ENCODE assay signal across 10 cellular contexts in genomic region chr18:23230688-23231087, GRCh38.
DNase-seq lines count a peak whose midpoint lies in the region; ATAC-seq and TF ChIP-seq lines count a peak whose summit lies in the region.
"Had no signal": no experiment of that assay in that cellular context is flagged by ENCODE, and none has a peak within 500 bp of the region (broad histone marks: within the 10 kb centered on the region; RNA-seq: fewer than 3 reads in every experiment).

No MANE protein-coding gene starts in this region.

- H2AFZ ChIP-seq in GM23248: no peak overlapping the region

- H3K27ac Mint-ChIP-seq in WTC11 (0 out of 2 replicates have a peak overlapping the region, but pooled peaks have one; percentile 12), glutamatergic neuron (ENCODE audit: unreplicated experiment) (peak overlapping the region; percentile 28), nephron progenitor cell (no peak overlapping the region)
- H3K27ac Mint-ChIP-seq in stimulated activated effector memory CD8-positive, alpha-beta T cell treated with anti-CD3 and anti-CD28 coated beads, Interleukin-12 subunit alpha, Interleukin-12 subunit beta, amount 100 ng/mL, for 72 hours: peak overlapping the region; percentile 90

- H3F3A ChIP-seq in GM23248 (ENCODE audit: insufficient read depth): peaks cover 62% of the 10 kb centered on the region

- peaks cover 66% of the 10 kb centered on the region for H3K4me1 ChIP-seq in GM23248 (ENCODE audit: insufficient read depth)

- H3K36me3 Mint-ChIP-seq in WTC11: peaks cover 27% of the 10 kb centered on the region
- H3K36me3 Mint-ChIP-seq in glutamatergic neuron (ENCODE audit: unreplicated experiment): peaks cover 4% of the 10 kb centered on the region
- H3K36me3 Mint-ChIP-seq in stimulated activated effector memory CD8-positive, alpha-beta T cell treated with anti-CD3 and anti-CD28 coated beads, Interleukin-12 subunit alpha, Interleukin-12 subunit beta, amount 100 ng/mL, for 72 hours: peaks cover 5% of the 10 kb centered on the region
- peaks cover 62% of the 10 kb centered on the region for H3K36me3 Mint-ChIP-seq in nephron progenitor cell (ENCODE audit: low read depth)

- no peaks in the 10 kb centered on the region for H3K36me3 ChIP-seq in GM23248 (ENCODE audit: low read depth)
- H3K36me3 ChIP-seq: WERI-Rb-1 had no signal

- H3K27me3 Mint-ChIP-seq in WTC11 (ENCODE audit: low read depth): no peaks in the 10 kb centered on the region
- peaks cover 1% of the 10 kb centered on the region for H3K27me3 Mint-ChIP-seq in glutamatergic neuron (ENCODE audit: unreplicated experiment)
- peaks cover 4% of the 10 kb centered on the region for H3K27me3 Mint-ChIP-seq in nephron progenitor cell (ENCODE audit: low read depth, poor library complexity)

- CTCF ChIA-PET in WTC11 (lab: Charles Lee): interaction anchor here (2.1 kb wide), 1 partner anchor 23 kb away, joined by 6 read pairs; no protein-coding TSS in a partner anchor

- 33% methylated on average over 4 of the region's 4 CpGs for WGBS in GM23248 (ENCODE audit: low coverage in 1 of 2, low lambda C conversion rate in 2 of 2, missing lambda C conversion rate in 2 of 2), 2 experiments

- POLR2A ChIA-PET in WTC11 (lab: Charles Lee): no interaction called here

- peak; percentile 48 for DNase-seq in GM23248
- no peak for DNase-seq in WTC11 (ENCODE audit: low spot score)
- no peak for DNase-seq in glutamatergic neuron
- no peak for DNase-seq in stimulated activated effector memory CD8-positive, alpha-beta T cell treated with anti-CD3 and anti-CD28 coated beads, Interleukin-12 subunit alpha, Interleukin-12 subunit beta, amount 100 ng/mL, for 72 hours (ENCODE audit: low spot score in 2 of 2)
- no peak for DNase-seq in nephron progenitor cell
- DNase-seq: NCI-H82, WERI-Rb-1 had no signal

- H3K9me2 ChIP-seq in GM23248 (ENCODE audit: insufficient read depth): no peaks in the 10 kb centered on the region

- H3K9me3 Mint-ChIP-seq in WTC11: no peaks in the 10 kb centered on the region
- H3K9me3 Mint-ChIP-seq in glutamatergic neuron (ENCODE audit: unreplicated experiment): peaks cover 2% of the 10 kb centered on the region
- no peaks in the 10 kb centered on the region for H3K9me3 Mint-ChIP-seq in stimulated activated effector memory CD8-positive, alpha-beta T cell treated with anti-CD3 and anti-CD28 coated beads, Interleukin-12 subunit alpha, Interleukin-12 subunit beta, amount 100 ng/mL, for 72 hours
- H3K9me3 Mint-ChIP-seq in nephron progenitor cell: no peaks in the 10 kb centered on the region

- no peak for ATAC-seq in WTC11
- ATAC-seq in stimulated activated effector memory CD8-positive, alpha-beta T cell treated with anti-CD3 and anti-CD28 coated beads, Interleukin-12 subunit alpha, Interleukin-12 subunit beta, amount 100 ng/mL, for 72 hours: no peak
- ATAC-seq in GM21619 (IDR thresholded peaks at IDR 0.05; ENCODE audit: unreplicated experiment): no peak
- ATAC-seq in GM19351 (IDR thresholded peaks at IDR 0.05; ENCODE audit: unreplicated experiment): no peak
- no peak for ATAC-seq in GM21786 (IDR thresholded peaks at IDR 0.05; ENCODE audit: unreplicated experiment)

- H3K9me3 ChIP-seq in GM23248 (ENCODE audit: low read depth): no peaks in the 10 kb centered on the region

- TF ChIP-seq CTCF in WTC11 (IDR thresholded peaks at IDR 0.05): no peak
- TF ChIP-seq CTCF in glutamatergic neuron (IDR thresholded peaks at IDR 0.05; ENCODE audit: partially characterized antibody, unreplicated experiment): no peak
- no peak for TF ChIP-seq CTCF in nephron progenitor cell (IDR thresholded peaks at IDR 0.05)

- peak overlapping the region; percentile 70 for H3K4me2 ChIP-seq in GM23248 (ENCODE audit: unreplicated experiment)

- H3K9ac ChIP-seq in GM23248: peak overlapping the region; percentile 72

- H3K27me3 ChIP-seq in GM23248 (replicated peaks; ENCODE audit: insufficient read depth): no peaks in the 10 kb centered on the region

- H4K20me1 ChIP-seq in GM23248 (ENCODE audit: insufficient read depth): no peaks in the 10 kb centered on the region

- H3K4me3 ChIP-seq in GM23248: no peak overlapping the region

- H3K4me3 Mint-ChIP-seq in WTC11 (no peak overlapping the region), glutamatergic neuron (ENCODE audit: unreplicated experiment) (no peak overlapping the region), nephron progenitor cell (no peak overlapping the region)
- no peak overlapping the region for H3K4me3 Mint-ChIP-seq in stimulated activated effector memory CD8-positive, alpha-beta T cell treated with anti-CD3 and anti-CD28 coated beads, Interleukin-12 subunit alpha, Interleukin-12 subunit beta, amount 100 ng/mL, for 72 hours

- H3K27ac ChIP-seq in GM23248: peak overlapping the region; percentile 97
- H3K27ac ChIP-seq: WERI-Rb-1 had no signal

- peaks cover 29% of the 10 kb centered on the region for H3K4me1 Mint-ChIP-seq in WTC11
- H3K4me1 Mint-ChIP-seq in glutamatergic neuron (ENCODE audit: low read depth, unreplicated experiment): peaks cover 7% of the 10 kb centered on the region
- H3K4me1 Mint-ChIP-seq in stimulated activated effector memory CD8-positive, alpha-beta T cell treated with anti-CD3 and anti-CD28 coated beads, Interleukin-12 subunit alpha, Interleukin-12 subunit beta, amount 100 ng/mL, for 72 hours: peaks cover 50% of the 10 kb centered on the region
- H3K4me1 Mint-ChIP-seq in nephron progenitor cell: peaks cover 50% of the 10 kb centered on the region

- in situ Hi-C loops in GM23248 (cut with MboI): loop anchor here (10.0 kb wide), 1 partner anchor 124 kb away; no protein-coding TSS in a partner anchor

- no peaks in the 10 kb centered on the region for H3K79me2 ChIP-seq in GM23248 (ENCODE audit: insufficient read depth)

TF ChIP-seq in WTC11, 78 proteins besides CTCF, POLR2A, EP300 and RAD21 (continues in another document):
- TF ChIP-seq NFATC4 (CRISPR knock-in tag; IDR thresholded peaks at IDR 0.05): no peak
- TF ChIP-seq TEAD4 (CRISPR knock-in tag; IDR thresholded peaks at IDR 0.05): no peak
- no peak for TF ChIP-seq CREM (CRISPR knock-in tag; IDR thresholded peaks at IDR 0.05)
- no peak for TF ChIP-seq RELA (CRISPR knock-in tag; IDR thresholded peaks at IDR 0.05; ENCODE audit: borderline replicate concordance)
- no peak for TF ChIP-seq ZNF281 (CRISPR knock-in tag; IDR thresholded peaks at IDR 0.05)
- no peak for TF ChIP-seq HMGA2 (CRISPR knock-in tag; IDR thresholded peaks at IDR 0.05)
- TF ChIP-seq AR (CRISPR knock-in tag; IDR thresholded peaks at IDR 0.05): no peak
- TF ChIP-seq FOXP1 (CRISPR knock-in tag; IDR thresholded peaks at IDR 0.05; ENCODE audit: borderline replicate concordance): no peak
- no peak for TF ChIP-seq ZNF423 (CRISPR knock-in tag; IDR thresholded peaks at IDR 0.05)
- no peak for TF ChIP-seq ZNF512 (CRISPR knock-in tag; IDR thresholded peaks at IDR 0.05; ENCODE audit: borderline replicate concordance)
- TF ChIP-seq ZNF121 (CRISPR knock-in tag; IDR thresholded peaks at IDR 0.05): no peak
